Comparison of ENCODE assay signal across 18 cellular contexts in genomic region chr15:49982586-49982985, GRCh38.
"Had no signal": no experiment of that assay in that cellular context is flagged by ENCODE, and none has a peak within 500 bp of the region (broad histone marks: within the 10 kb centered on the region; RNA-seq: fewer than 3 reads in every experiment).

No MANE protein-coding gene starts in this region.

- H3K9me3 Mint-ChIP-seq: endodermal cell; T-helper 1 cell treated with Interleukin-12 subunit alpha and Interleukin-12 subunit beta and Interleukin-4 antibody, amounts not matched to agents 30 μg/mL and 1 μg/mL, for 36 hours had no signal

- DNase-seq: activated effector memory CD4-positive, alpha-beta T cell treated with anti-CD3 and anti-CD28 coated beads, Interleukin-2, amount 50 U/mL, for 16 hours; activated naive CD4-positive, alpha-beta T cell treated with anti-CD3 and anti-CD28 coated beads, Interleukin-2, amount 50 U/mL, for 16 hours; activated T-cell treated with anti-CD3 and anti-CD28 coated beads, Interleukin-2, amount 50 U/mL, for 72 hours; body of pancreas; central memory CD4-positive, alpha-beta T cell; colonic mucosa; endodermal cell; gastrocnemius medialis; head of caudate nucleus; left lung; midbrain; stimulated activated CD4-positive, alpha-beta T cell treated with anti-CD3 and anti-CD28 coated beads, Interleukin-12 subunit alpha, Interleukin-12 subunit beta, amount 100 ng/mL, for 4 hours; stimulated activated CD4-positive, alpha-beta T cell treated with anti-CD3 and anti-CD28 coated beads, Interleukin-1b, Interleukin-23, amount 100 ng/mL, for 48 hours; stimulated activated naive CD4-positive, alpha-beta T cell treated with Interleukin-2 at 50 U/mL for 16 hours; thyroid gland had no signal

- H3K27ac Mint-ChIP-seq: activated T-cell treated with anti-CD3 and anti-CD28 coated beads, Interleukin-2, amount 50 U/mL, for 72 hours; endodermal cell; progenitor cell of endocrine pancreas; T-helper 1 cell treated with Interleukin-12 subunit alpha and Interleukin-12 subunit beta and Interleukin-4 antibody, amounts not matched to agents 30 μg/mL and 1 μg/mL, for 36 hours had no signal

- H3K4me3 Mint-ChIP-seq: activated T-cell treated with anti-CD3 and anti-CD28 coated beads, Interleukin-2, amount 50 U/mL, for 72 hours; endodermal cell; T-helper 1 cell treated with Interleukin-12 subunit alpha and Interleukin-12 subunit beta and Interleukin-4 antibody, amounts not matched to agents 30 μg/mL and 1 μg/mL, for 36 hours had no signal

- H3K9me3 ChIP-seq: body of pancreas, colonic mucosa, gastrocnemius medialis, left lung, thyroid gland had no signal

- H3K27me3 ChIP-seq: body of pancreas, colonic mucosa, gastrocnemius medialis, left lung, thyroid gland had no signal

- H3K27ac ChIP-seq: body of pancreas, colonic mucosa, epithelial cell of prostate, gastrocnemius medialis, left lung, thyroid gland had no signal

- H3K4me1 ChIP-seq: colonic mucosa, gastrocnemius medialis, left lung, thyroid gland had no signal

- H3K4me3 ChIP-seq: body of pancreas, colonic mucosa, gastrocnemius medialis, left lung, thyroid gland had no signal

- H3K36me3 ChIP-seq: colonic mucosa, gastrocnemius medialis, left lung, thyroid gland had no signal

- H3K27me3 Mint-ChIP-seq: progenitor cell of endocrine pancreas had no signal
